Comparison of ENCODE assay signal across 16 cellular contexts in the genomic region with DNA sequence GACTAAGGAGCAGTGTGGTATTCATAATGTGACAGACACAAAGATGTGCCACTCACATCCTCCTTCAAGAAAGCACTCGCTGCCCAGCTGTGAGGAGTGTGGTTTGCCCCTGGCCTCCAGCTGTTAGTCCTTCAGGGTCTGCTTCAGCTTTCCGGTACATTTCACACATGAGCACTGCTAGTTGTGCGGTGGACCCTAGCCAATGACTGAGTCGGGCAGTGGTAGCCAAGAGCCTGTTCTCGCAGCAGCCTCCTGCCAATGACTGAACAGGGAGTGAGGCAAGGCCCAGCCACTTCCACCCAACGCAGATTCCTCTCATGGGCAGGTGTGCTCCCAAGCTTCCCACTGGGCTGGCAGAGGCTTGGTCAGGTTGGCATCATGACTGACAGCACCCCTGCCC.
A peak's percentile ranks its signal among the peaks of the same experiment; 100 is the strongest.
DNase-seq lines count a peak whose midpoint lies in the region; ATAC-seq lines count a peak whose summit lies in the region.
"Had no signal": no experiment of that assay in that cellular context is flagged by ENCODE, and none has a peak within 500 bp of the region (broad histone marks: within the 10 kb centered on the region; RNA-seq: fewer than 3 reads in every experiment).

No MANE protein-coding gene starts in this region.

- no peaks in the 10 kb centered on the region for H3K36me3 Mint-ChIP-seq in activated naive CD8-positive, alpha-beta T cell treated with anti-CD3 and anti-CD28 coated beads for 36 hours
- H3K36me3 Mint-ChIP-seq: natural killer cell treated with Interleukin-12 subunit alpha and Interleukin-12 subunit beta and Interleukin-15 and Interleukin-18, amount 100 ng/mL, for 72 hours had no signal

- DNase-seq in Ammon's horn (ENCODE audit: low spot score) (peak; percentile 21), NCI-H187 (lab: John Stamatoyannopoulos, UW) (peak; percentile 54 to 80), astrocyte of the hippocampus (ENCODE audit: low read depth, low spot score) (peak; percentile 36), medulla oblongata (ENCODE audit: extremely low spot score) (peak; percentile 18), SKM-1 treated with dmso at 0.1 percent for 144 hours (lab: John Stamatoyannopoulos, UW; ENCODE audit: unreplicated experiment) (no peak), AG20443 (ENCODE audit: low spot score) (no peak)
- DNase-seq in activated naive CD8-positive, alpha-beta T cell treated with anti-CD3 and anti-CD28 coated beads for 36 hours: no peak
- DNase-seq: activated naive CD4-positive, alpha-beta T cell treated with anti-CD3 and anti-CD28 coated beads for 36 hours; DND-41; lower lobe of right lung; NCI-H1105 treated with DMSO at 0.1 percent for 48 hours; stimulated activated CD4-positive, alpha-beta T cell treated with anti-CD3 and anti-CD28 coated beads, Interleukin-4, amount 100 ng/mL, for 1 hour; upper lobe of left lung had no signal

- H3K9me3 Mint-ChIP-seq in activated naive CD8-positive, alpha-beta T cell treated with anti-CD3 and anti-CD28 coated beads for 36 hours: no peaks in the 10 kb centered on the region
- H3K9me3 Mint-ChIP-seq: activated naive CD4-positive, alpha-beta T cell treated with anti-CD3 and anti-CD28 coated beads for 36 hours; natural killer cell treated with Interleukin-12 subunit alpha and Interleukin-12 subunit beta and Interleukin-15 and Interleukin-18, amount 100 ng/mL, for 72 hours had no signal

- no peak for ATAC-seq in GM18907 (IDR thresholded peaks at IDR 0.05; ENCODE audit: unreplicated experiment)

- H3K4me3 Mint-ChIP-seq in activated naive CD8-positive, alpha-beta T cell treated with anti-CD3 and anti-CD28 coated beads for 36 hours: no peak overlapping the region
- H3K4me3 Mint-ChIP-seq: activated naive CD4-positive, alpha-beta T cell treated with anti-CD3 and anti-CD28 coated beads for 36 hours; B cell; natural killer cell treated with Interleukin-12 subunit alpha and Interleukin-12 subunit beta and Interleukin-15 and Interleukin-18, amount 100 ng/mL, for 72 hours had no signal

- H3K4me1 Mint-ChIP-seq in activated naive CD8-positive, alpha-beta T cell treated with anti-CD3 and anti-CD28 coated beads for 36 hours: no peaks in the 10 kb centered on the region
- H3K4me1 Mint-ChIP-seq: B cell had no signal

- H3K27ac Mint-ChIP-seq in activated naive CD8-positive, alpha-beta T cell treated with anti-CD3 and anti-CD28 coated beads for 36 hours: no peak overlapping the region
- H3K27ac Mint-ChIP-seq: activated naive CD4-positive, alpha-beta T cell treated with anti-CD3 and anti-CD28 coated beads for 36 hours; B cell; natural killer cell treated with Interleukin-12 subunit alpha and Interleukin-12 subunit beta and Interleukin-15 and Interleukin-18, amount 100 ng/mL, for 72 hours had no signal

- peaks cover 5% of the 10 kb centered on the region for H3K27me3 Mint-ChIP-seq in activated naive CD8-positive, alpha-beta T cell treated with anti-CD3 and anti-CD28 coated beads for 36 hours
- H3K27me3 Mint-ChIP-seq: B cell; natural killer cell treated with Interleukin-12 subunit alpha and Interleukin-12 subunit beta and Interleukin-15 and Interleukin-18, amount 100 ng/mL, for 72 hours had no signal

Comparison
In these comparisons a context has a peak if more than half of its experiments do, and no peak if none do; other contexts are left out.
1. DNase-seq: peak in Ammon's horn (single experiment), NCI-H187 (2 of 2), astrocyte of the hippocampus (single experiment) and medulla oblongata (single experiment); none in activated naive CD8-positive, alpha-beta T cell treated with anti-CD3 and anti-CD28 coated beads for 36 hours (single experiment), SKM-1 treated with dmso at 0.1 percent for 144 hours (single experiment) and AG20443 (single experiment).